1 cellular context compared by ENCODE assay signal in genomic region chr1:193456883-193457282, GRCh38.
TF ChIP-seq lines count a peak whose summit lies in the region.

No MANE protein-coding gene starts in this region.

TF ChIP-seq in GM23338, 12 proteins besides CTCF, POLR2A, EP300 and RAD21 (continued from another document):
- TF ChIP-seq ZNF462 (CRISPR knock-in tag; IDR thresholded peaks at IDR 0.05) (no peak), ZNF114 (CRISPR knock-in tag; IDR thresholded peaks at IDR 0.05) (no peak), EZH2 (IDR thresholded peaks at IDR 0.05; ENCODE audit: low read depth, unreplicated experiment) (no peak), CREB1 (CRISPR knock-in tag; IDR thresholded peaks at IDR 0.05; ENCODE audit: low read depth) (no peak), ZNF331 (CRISPR knock-in tag; IDR thresholded peaks at IDR 0.05; ENCODE audit: low read depth) (no peak), REST (IDR thresholded peaks at IDR 0.05; ENCODE audit: unreplicated experiment) (no peak), STAT1 (IDR thresholded peaks at IDR 0.05; ENCODE audit: unreplicated experiment) (no peak), POLR2AphosphoS5 (IDR thresholded peaks at IDR 0.05; ENCODE audit: low read depth) (no peak), ETS1 (IDR thresholded peaks at IDR 0.05) (no peak), NANOG (IDR thresholded peaks at IDR 0.05; ENCODE audit: borderline replicate concordance) (no peak), JUNB (IDR thresholded peaks at IDR 0.05; ENCODE audit: unreplicated experiment) (no peak)
